In genomic region chr1:115332813-115333608, GRCh38 we compare ENCODE assay signal across 9 cellular contexts. TPM values are rescaled to one million over a fixed set of nuclear protein-coding genes. Genes with fewer than 3 reads are reported as not detected.
DNase-seq lines count a peak whose midpoint lies in the region; ATAC-seq and TF ChIP-seq lines count a peak whose summit lies in the region.
"Had no signal": no experiment of that assay in that cellular context is flagged by ENCODE, and none has a peak within 500 bp of the region (broad histone marks: within the 10 kb centered on the region; RNA-seq: fewer than 3 reads in every experiment).

No MANE protein-coding gene starts in this region.

- DNase-seq in GM04503 (ENCODE audit: low read depth) = peak; percentile 80
- peak; percentile 73 for DNase-seq in NOMO-1 treated with DMSO at 0.1 percent for 48 hours (lab: John Stamatoyannopoulos, UW; ENCODE audit: unreplicated experiment)
- peak; percentile 76 for DNase-seq in retinal pigment epithelial cell (ENCODE audit: low read depth)
- DNase-seq in caudate nucleus (lab: John Stamatoyannopoulos, UW) = no peak
- no peak for DNase-seq in iPS-NIHi7 (ENCODE audit: extremely low spot score)
- no peak for DNase-seq in COR-L47 (lab: John Stamatoyannopoulos, UW)
- no peak for DNase-seq in NCI-H345 treated with DMSO at 0.1 percent for 48 hours (lab: John Stamatoyannopoulos, UW; ENCODE audit: unreplicated experiment)

- no peak overlapping the region for H3K27ac ChIP-seq in caudate nucleus (ENCODE audit: low read depth, low read length)

- ATAC-seq in esophagus mucosa = peak; percentile 67
- ATAC-seq: GM12878 had no signal

- TF ChIP-seq CTCF in retinal pigment epithelial cell (conservative IDR thresholded peaks at IDR 0.05; ENCODE audit: low read depth, low read length) = no peak

- no peak overlapping the region for H3K4me3 ChIP-seq in retinal pigment epithelial cell (ENCODE audit: low read length)
- H3K4me3 ChIP-seq: GM12878 had no signal

RNA-seq across cellular contexts. Expression of gene NGF, which starts 5.0 kb away (rescaled TPM):
- total RNA-seq in esophagus mucosa = 0.52 TPM
- total RNA-seq: GM12878 had no signal

Comparison
In these comparisons a context has a peak if more than half of its experiments do, and no peak if none do; other contexts are left out.
1. DNase-seq: peak in GM04503 (single experiment), NOMO-1 treated with DMSO at 0.1 percent for 48 hours (single experiment) and retinal pigment epithelial cell (single experiment); none in caudate nucleus (0 of 61), iPS-NIHi7 (single experiment), COR-L47 (single experiment) and NCI-H345 treated with DMSO at 0.1 percent for 48 hours (single experiment).